In genomic region chr14:65206448-65207096, GRCh38 we compare ENCODE assay signal across 8 cellular contexts.
A peak's percentile ranks its signal among the peaks of the same experiment; 100 is the strongest.
DNase-seq lines count a peak whose midpoint lies in the region; ATAC-seq and TF ChIP-seq lines count a peak whose summit lies in the region.

No MANE protein-coding gene starts in this region.

- H3K4me3 ChIP-seq in mucosa of descending colon: no peak overlapping the region
- H3K4me3 ChIP-seq in dorsolateral prefrontal cortex: no peak overlapping the region
- no peak overlapping the region for H3K4me3 ChIP-seq in WERI-Rb-1 (ENCODE audit: low read depth, low read length)

- CTCF ChIA-PET in RWPE1 (lab: Yijun Ruan, JAX): interaction anchor here (0.6 to 1.1 kb wide), 2 partner anchors 15 to 158 kb away, joined by 3 to 4 read pairs; no protein-coding TSS in a partner anchor

- peak; percentile 79 for DNase-seq in AG08395 (ENCODE audit: low spot score)
- peak; percentile 26 for DNase-seq in RWPE1 (ENCODE audit: low spot score)
- DNase-seq in mucosa of descending colon: no peak
- no peak for DNase-seq in inferior parietal cortex (ENCODE audit: extremely low spot score)
- no peak for DNase-seq in dorsolateral prefrontal cortex
- no peak for DNase-seq in WERI-Rb-1

- H3K27me3 ChIP-seq in dorsolateral prefrontal cortex (no peaks in the 10 kb centered on the region), WERI-Rb-1 (ENCODE audit: insufficient read depth, low read depth, severe bottlenecking) (no peaks in the 10 kb centered on the region)

- H3K36me3 ChIP-seq in mucosa of descending colon (ENCODE audit: low read depth) (no peaks in the 10 kb centered on the region), WERI-Rb-1 (no peaks in the 10 kb centered on the region)

- no peaks in the 10 kb centered on the region for H3K4me1 ChIP-seq in mucosa of descending colon (ENCODE audit: low read depth)

- intact Hi-C loops in mucosa of descending colon (cut with DNase I, micrococcal nuclease) (no loop called here), dorsolateral prefrontal cortex (cut with DNase I) (no loop called here)

- no peak overlapping the region for H3K27ac ChIP-seq in RWPE1
- no peak overlapping the region for H3K27ac ChIP-seq in dorsolateral prefrontal cortex
- H3K27ac ChIP-seq in WERI-Rb-1: no peak overlapping the region

- ATAC-seq in GM18907 (IDR thresholded peaks at IDR 0.05; ENCODE audit: unreplicated experiment): peak; percentile 71
- ATAC-seq in HG03060 (IDR thresholded peaks at IDR 0.05; ENCODE audit: low read depth, unreplicated experiment): peak; percentile 71
- peak; percentile 44 for ATAC-seq in mucosa of descending colon

- POLR2A ChIA-PET in RWPE1 (lab: Yijun Ruan, JAX; ENCODE audit: low non-redundant PET): no interaction called here

- TF ChIP-seq CTCF in RWPE1 (conservative IDR thresholded peaks at IDR 0.05; ENCODE audit: low read depth) (no peak), mucosa of descending colon (IDR thresholded peaks at IDR 0.05) (no peak), dorsolateral prefrontal cortex (IDR thresholded peaks at IDR 0.05 in 54 of 56, conservative IDR thresholded peaks at IDR 0.05 in 2 of 56; ENCODE audit: low read depth in 1 of 56, partially characterized antibody in 56 of 56) (no peak), WERI-Rb-1 (IDR thresholded peaks at IDR 0.05; ENCODE audit: low read depth, low read length) (no peak)

- H3K9me3 ChIP-seq in mucosa of descending colon (no peaks in the 10 kb centered on the region), WERI-Rb-1 (ENCODE audit: severe bottlenecking) (peaks cover 3% of the 10 kb centered on the region)

Comparison
In these comparisons a context has a peak if more than half of its experiments do, and no peak if none do; other contexts are left out.
1. DNase-seq: peak in AG08395 (single experiment) and RWPE1 (single experiment); none in mucosa of descending colon (0 of 3), inferior parietal cortex (single experiment), dorsolateral prefrontal cortex (0 of 10) and WERI-Rb-1 (single experiment).
2. Peak in every context shown above with its lines, with median percentiles within 50 percentile points of each other: ATAC-seq.